ENCODE assay signal across 10 cellular contexts in genomic region chr15:69893863-69894262, GRCh38.
DNase-seq lines count a peak whose midpoint lies in the region; ATAC-seq and FAIRE-seq lines count a peak whose summit lies in the region.
"Had no signal": no experiment of that assay in that cellular context is flagged by ENCODE, and none has a peak within 500 bp of the region (broad histone marks: within the 10 kb centered on the region; RNA-seq: fewer than 3 reads in every experiment).

No MANE protein-coding gene starts in this region.

- intact Hi-C loops in activated CD4-positive, alpha-beta T cell treated with anti-CD3 and anti-CD28 coated beads, Interleukin-2, amount 10 ng/mL, durations not matched to agents 24 days and 14 days (cut with micrococcal nuclease), result no loop called here

- no peak overlapping the region for H3K27ac Mint-ChIP-seq in activated CD4-positive, alpha-beta T cell treated with anti-CD3 and anti-CD28 coated beads, Interleukin-2, amount 10 ng/mL, durations not matched to agents 24 days and 14 days

- no peaks in the 10 kb centered on the region for H3K36me3 Mint-ChIP-seq in activated CD4-positive, alpha-beta T cell treated with anti-CD3 and anti-CD28 coated beads, Interleukin-2, amount 10 ng/mL, durations not matched to agents 24 days and 14 days (ENCODE audit: low read depth)

- DNase-seq in DMS 273 treated with DMSO at 0.1 percent for 48 hours (lab: John Stamatoyannopoulos, UW), result peak; percentile 3
- peak; percentile 38 for DNase-seq in OCI-M1 (lab: John Stamatoyannopoulos, UW)
- DNase-seq in frontal cortex (ENCODE audit: low spot score in 2 of 2), result peak; percentile 64
- peak; percentile 89 for DNase-seq in pons (ENCODE audit: low spot score)
- DNase-seq in activated CD4-positive, alpha-beta T cell treated with anti-CD3 and anti-CD28 coated beads, Interleukin-2, amount 10 ng/mL, durations not matched to agents 24 days and 14 days, result no peak
- DNase-seq in activated naive CD4-positive, alpha-beta T cell (lab: John Stamatoyannopoulos, UW), result no peak
- no peak for DNase-seq in NCI-H1105 treated with DMSO at 0.1 percent for 48 hours (lab: John Stamatoyannopoulos, UW)

- FAIRE-seq in frontal cortex (lab: Jason Lieb, UNC), result no peak
- FAIRE-seq: colon, GM12878 had no signal

- no peak overlapping the region for H3K4me3 Mint-ChIP-seq in activated CD4-positive, alpha-beta T cell treated with anti-CD3 and anti-CD28 coated beads, Interleukin-2, amount 10 ng/mL, durations not matched to agents 24 days and 14 days

- H3K9me3 Mint-ChIP-seq in activated CD4-positive, alpha-beta T cell treated with anti-CD3 and anti-CD28 coated beads, Interleukin-2, amount 10 ng/mL, durations not matched to agents 24 days and 14 days, result peaks cover 24% of the 10 kb centered on the region

- ATAC-seq in GM21528 (IDR thresholded peaks at IDR 0.05; ENCODE audit: low FRiP score, unreplicated experiment), result no peak
- ATAC-seq: GM12878 had no signal

- H3K4me1 Mint-ChIP-seq in activated CD4-positive, alpha-beta T cell treated with anti-CD3 and anti-CD28 coated beads, Interleukin-2, amount 10 ng/mL, durations not matched to agents 24 days and 14 days, result no peaks in the 10 kb centered on the region

- H3K27me3 Mint-ChIP-seq in activated CD4-positive, alpha-beta T cell treated with anti-CD3 and anti-CD28 coated beads, Interleukin-2, amount 10 ng/mL, durations not matched to agents 24 days and 14 days, result peaks cover 39% of the 10 kb centered on the region

Comparison
In these comparisons a context has a peak if more than half of its experiments do, and no peak if none do; other contexts are left out.
1. DNase-seq: peak in DMS 273 treated with DMSO at 0.1 percent for 48 hours (single experiment), OCI-M1 (single experiment), frontal cortex (2 of 2) and pons (single experiment); none in activated CD4-positive, alpha-beta T cell treated with anti-CD3 and anti-CD28 coated beads, Interleukin-2, amount 10 ng/mL, durations not matched to agents 24 days and 14 days (single experiment), activated naive CD4-positive, alpha-beta T cell (0 of 4) and NCI-H1105 treated with DMSO at 0.1 percent for 48 hours (single experiment).